In the genomic region with DNA sequence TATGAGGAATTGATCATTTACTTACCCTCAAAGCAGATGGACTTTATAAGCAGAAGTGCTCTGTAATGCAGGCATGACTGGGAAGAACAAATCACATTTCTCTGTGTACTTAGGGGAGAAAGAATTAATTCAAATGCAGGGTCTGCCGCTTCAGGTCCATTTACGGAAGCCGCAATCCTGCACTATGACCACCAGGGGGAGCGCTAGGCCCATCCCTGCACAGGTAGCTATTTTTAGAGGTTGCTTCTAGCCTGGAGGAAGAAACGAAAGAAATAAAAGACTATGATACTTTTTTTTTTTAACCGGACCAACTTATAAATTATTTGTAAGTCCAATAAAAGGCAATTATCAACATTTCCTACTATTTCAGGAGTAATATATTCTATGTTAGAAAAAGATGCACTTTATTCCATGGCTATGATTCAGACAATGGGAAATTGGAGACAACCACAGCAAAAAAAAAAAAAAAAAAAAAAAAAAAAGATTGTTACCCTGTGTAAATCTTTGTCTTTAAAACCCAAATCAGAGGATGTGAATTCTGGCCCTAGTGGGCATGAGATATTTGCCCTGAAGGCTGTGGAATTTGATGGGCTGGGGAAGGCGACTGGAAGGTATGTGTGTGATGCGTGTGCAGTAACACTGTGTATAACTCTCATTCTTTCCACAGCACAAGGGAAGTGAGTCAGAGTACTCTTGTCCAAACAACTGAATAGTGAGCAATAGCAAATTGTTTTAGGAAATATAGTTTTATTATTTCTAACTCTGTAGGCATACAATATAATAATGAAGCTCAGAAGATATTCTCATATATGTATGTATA, we compare ENCODE assay signal across 8 cellular contexts. TPM values are rescaled to one million over a fixed set of nuclear protein-coding genes. Genes with fewer than 3 reads are reported as not detected.
DNase-seq lines count a peak whose midpoint lies in the region; ATAC-seq and TF ChIP-seq lines count a peak whose summit lies in the region.

No MANE protein-coding gene starts in this region.

- H3K9me3 ChIP-seq in MM.1S (replicated peaks; ENCODE audit: insufficient read depth, low read length) (no peaks in the 10 kb centered on the region), right atrium auricular region (no peaks in the 10 kb centered on the region)

- peak; percentile 97 for TF ChIP-seq CTCF in MM.1S (IDR thresholded peaks at IDR 0.05; ENCODE audit: low read length)
- TF ChIP-seq CTCF in right atrium auricular region (IDR thresholded peaks at IDR 0.05): peak; percentile 98

- intact Hi-C loops in sciatic nerve (cut with DNase I): loop anchor here (10.0 kb wide), 1 partner anchor 1213 kb away; no protein-coding TSS in a partner anchor

- peak overlapping the region; percentile 10; the same call in 1 of the 2 replicates for H3K4me2 ChIP-seq in MM.1S (ENCODE audit: low read depth, low read length)

- H3K4me1 ChIP-seq in MM.1S (ENCODE audit: low read length) (no peaks in the 10 kb centered on the region), right atrium auricular region (peaks cover 0 to 3% of the 10 kb centered on the region in 2 donors)

- no peak overlapping the region for H3K27ac Mint-ChIP-seq in T-cell

- H3K9me2 ChIP-seq in MM.1S (replicated peaks; ENCODE audit: insufficient read depth, low read length): no peaks in the 10 kb centered on the region

- no peaks in the 10 kb centered on the region for H3K36me3 Mint-ChIP-seq in T-cell

- H3K36me3 ChIP-seq in MM.1S (replicated peaks; ENCODE audit: insufficient read depth, low read length) (no peaks in the 10 kb centered on the region), right atrium auricular region (no peaks in the 10 kb centered on the region)

- H3K9ac ChIP-seq in MM.1S (ENCODE audit: low read length): no peak overlapping the region

- H3K4me1 Mint-ChIP-seq in T-cell: peaks cover 5 to 8% (median 5%) of the 10 kb centered on the region in 3 donors

- no peak overlapping the region for H3K4me3 Mint-ChIP-seq in T-cell

- DNase-seq in DMS79 (lab: John Stamatoyannopoulos, UW): peak; percentile 13
- peak; percentile 72 for DNase-seq in MM.1S
- DNase-seq in T-cell: peak; percentile 26 to 66 (median 55)
- DNase-seq in amniotic epithelial cell (ENCODE audit: low read depth): peak; percentile 83
- DNase-seq in right atrium auricular region (ENCODE audit: low spot score): peak; percentile 67
- DNase-seq in sciatic nerve (ENCODE audit: low spot score): peak; percentile 73

- H3K9me3 Mint-ChIP-seq in T-cell: no peaks in the 10 kb centered on the region

- no peak overlapping the region for H3K27ac ChIP-seq in MM.1S (ENCODE audit: low read length)
- H3K27ac ChIP-seq in right atrium auricular region: no peak overlapping the region

- CTCF ChIA-PET in T-cell (lab: Charles Lee): interaction anchor here (0.5 to 1.5 kb wide), 13 partner anchors 11 to 1714 kb away, joined by 3 to 11 read pairs (median 5); partner anchors contain the start of gene OMA1 (in 1 of the 2)

- ATAC-seq in GM21723 (IDR thresholded peaks at IDR 0.05; ENCODE audit: unreplicated experiment) (peak; percentile 87), T-cell (replicated peaks in 1 of 4) (peak; percentile 53 to 65 (median 57)), sciatic nerve (peak; percentile 57), HG03025 (IDR thresholded peaks at IDR 0.05; ENCODE audit: low FRiP score, unreplicated experiment) (no peak)

- H3F3A ChIP-seq in MM.1S (ENCODE audit: insufficient read depth, low read length): no peaks in the 10 kb centered on the region

- no peak overlapping the region for H3K4me3 ChIP-seq in MM.1S (ENCODE audit: low read length)
- no peak overlapping the region for H3K4me3 ChIP-seq in right atrium auricular region

- H3K79me2 ChIP-seq in MM.1S (ENCODE audit: low read length): no peaks in the 10 kb centered on the region

- H3K27me3 Mint-ChIP-seq in T-cell: peaks cover 10 to 29% of the 10 kb centered on the region in 2 donors

- no peaks in the 10 kb centered on the region for H4K20me1 ChIP-seq in MM.1S (ENCODE audit: insufficient read depth, low read length)

- H3K27me3 ChIP-seq in MM.1S (replicated peaks; ENCODE audit: insufficient read depth, low read length) (no peaks in the 10 kb centered on the region), right atrium auricular region (no peaks in the 10 kb centered on the region)

- H2AFZ ChIP-seq in MM.1S (ENCODE audit: low read length): no peak overlapping the region

- POLR2A ChIA-PET in T-cell (lab: Charles Lee): interaction anchor here in 1 of 2 donors (0.8 kb wide), 1 partner anchor 49 kb away, joined by 3 read pairs; no protein-coding TSS in a partner anchor

RNA-seq across cellular contexts. Expression of gene FYB2, which starts 12.9 kb away (rescaled TPM):
- total RNA-seq in T-cell (not detected), right atrium auricular region (under 1 TPM; 0.39 to 0.70 TPM), sciatic nerve (not detected)

RNA-seq across cellular contexts. Expression of gene C8A, which starts 22.5 kb away (rescaled TPM):
- total RNA-seq in T-cell (under 1 TPM in 1 of 5 donors, not detected in 4; 0.12 TPM), right atrium auricular region (not detected), sciatic nerve (not detected)

Comparison
In these comparisons a context has a peak if more than half of its experiments do, and no peak if none do; other contexts are left out.
1. DNase-seq: peak in every context shown above with its lines; median percentile 83 in amniotic epithelial cell; 73 in sciatic nerve; 72 in MM.1S; 67 in right atrium auricular region; 55 in T-cell; 13 in DMS79.